12 cellular contexts compared by ENCODE assay signal in genomic region chr12:92340441-92341332, GRCh38.
DNase-seq lines count a peak whose midpoint lies in the region; ATAC-seq, FAIRE-seq and TF ChIP-seq lines count a peak whose summit lies in the region.
"Had no signal": no experiment of that assay in that cellular context is flagged by ENCODE, and none has a peak within 500 bp of the region (broad histone marks: within the 10 kb centered on the region; RNA-seq: fewer than 3 reads in every experiment).

No MANE protein-coding gene starts in this region.

- no peaks in the 10 kb centered on the region for H3K4me1 ChIP-seq in kidney (ENCODE audit: control insufficient read depth in 1 of 2, insufficient read depth in 1 of 2, low read depth in 1 of 2, low read length in 2 of 2)

- ATAC-seq in CD4-positive, alpha-beta T cell (ENCODE audit: poor library complexity), result peak; percentile 98
- ATAC-seq in GM21390 (IDR thresholded peaks at IDR 0.05; ENCODE audit: unreplicated experiment), result peak; percentile 79
- ATAC-seq: HCT116 had no signal

- POLR2A ChIA-PET in CD4-positive, alpha-beta T cell (lab: Charles Lee), result interaction anchor here (0.6 to 1.0 kb wide), 2 partner anchors 195 to 761 kb away, joined by 3 to 4 read pairs; partner anchors contain the start of gene BTG1
- POLR2A ChIA-PET in RWPE1 (lab: Yijun Ruan, JAX; ENCODE audit: low non-redundant PET), result no interaction called here

- peak overlapping the region; percentile 67 for H3K4me3 Mint-ChIP-seq in CD4-positive, alpha-beta T cell

- peak in 1 of 10 experiments; percentile 13 for DNase-seq in CD4-positive, alpha-beta T cell
- peak; percentile 2 for DNase-seq in RWPE1 (ENCODE audit: low spot score)
- no peak for DNase-seq in kidney
- DNase-seq in effector CD4-positive, alpha-beta T cell, result no peak
- no peak for DNase-seq in activated effector memory CD4-positive, alpha-beta T cell treated with Interleukin-2 at 50 U/mL for 16 hours
- DNase-seq in D341Med (ENCODE audit: low spot score), result no peak
- DNase-seq in globus pallidus (ENCODE audit: low spot score), result no peak
- DNase-seq: NCI-H1105 treated with DMSO at 0.1 percent for 48 hours; stimulated activated CD4-positive, alpha-beta T cell treated with anti-CD3 and anti-CD28 coated beads, Interleukin-2, amount 100 ng/mL, for 24 hours had no signal

- intact Hi-C loops in CD4-positive, alpha-beta T cell (cut with DNase I, micrococcal nuclease), result loop anchor here in 1 of 2 experiments (2.0 kb wide), 1 partner anchor 20 kb away; no protein-coding TSS in a partner anchor
- intact Hi-C loops in kidney (cut with DNase I), result no loop called here

- H3K27ac ChIP-seq in CD4-positive, alpha-beta T cell (ENCODE audit: low read depth, low read length), result no peak overlapping the region
- H3K27ac ChIP-seq in RWPE1, result no peak overlapping the region
- no peak overlapping the region for H3K27ac ChIP-seq in kidney (ENCODE audit: low read depth in 2 of 2, low read length in 2 of 2)

- H3K27me3 Mint-ChIP-seq in CD4-positive, alpha-beta T cell, result no peaks in the 10 kb centered on the region

- FAIRE-seq in kidney (lab: Jason Lieb, UNC), result no peak
- FAIRE-seq: islet of Langerhans had no signal

- H3K36me3 ChIP-seq in kidney (ENCODE audit: control insufficient read depth in 1 of 2, insufficient read depth in 2 of 2, low read length in 2 of 2), result no peaks in the 10 kb centered on the region

- CTCF ChIA-PET in CD4-positive, alpha-beta T cell (lab: Charles Lee), result no interaction called here
- CTCF ChIA-PET in RWPE1 (lab: Yijun Ruan, JAX), result no interaction called here

- no peaks in the 10 kb centered on the region for H3K9me3 ChIP-seq in CD4-positive, alpha-beta T cell (ENCODE audit: control insufficient read depth, low read length)
- no peaks in the 10 kb centered on the region for H3K9me3 ChIP-seq in kidney (ENCODE audit: control insufficient read depth in 1 of 2, low read length in 2 of 2)

- peak overlapping the region; percentile 79 for H3K27ac Mint-ChIP-seq in CD4-positive, alpha-beta T cell

- H3K4me1 Mint-ChIP-seq in CD4-positive, alpha-beta T cell (ENCODE audit: low read depth), result peaks cover 34% of the 10 kb centered on the region

- H3K9me3 Mint-ChIP-seq in CD4-positive, alpha-beta T cell, result no peaks in the 10 kb centered on the region

- no peak overlapping the region for H3K9ac ChIP-seq in kidney (ENCODE audit: low read length in 2 of 2)

- peak overlapping the region; percentile 32 to 37 for H3K4me3 ChIP-seq in kidney (ENCODE audit: low read length in 2 of 2)

- no peaks in the 10 kb centered on the region for H3K27me3 ChIP-seq in CD4-positive, alpha-beta T cell (ENCODE audit: control insufficient read depth, insufficient read depth, low read length)

- no peaks in the 10 kb centered on the region for H3K36me3 Mint-ChIP-seq in CD4-positive, alpha-beta T cell (ENCODE audit: low read depth)

- TF ChIP-seq CTCF in CD4-positive, alpha-beta T cell (IDR thresholded peaks at IDR 0.05), result no peak
- no peak for TF ChIP-seq CTCF in RWPE1 (conservative IDR thresholded peaks at IDR 0.05; ENCODE audit: low read depth)
- no peak for TF ChIP-seq CTCF in kidney (IDR thresholded peaks at IDR 0.05; ENCODE audit: borderline replicate concordance, extremely low read depth, insufficient read depth)
